ENCODE assay signal across 13 cellular contexts in genomic region chr1:211843018-211843417, GRCh38. TPM values are rescaled to one million over a fixed set of nuclear protein-coding genes. Genes with fewer than 3 reads are reported as not detected.
DNase-seq lines count a peak whose midpoint lies in the region; ATAC-seq and TF ChIP-seq lines count a peak whose summit lies in the region.
"Had no signal": no experiment of that assay in that cellular context is flagged by ENCODE, and none has a peak within 500 bp of the region (broad histone marks: within the 10 kb centered on the region; RNA-seq: fewer than 3 reads in every experiment).

No MANE protein-coding gene starts in this region.

- TF ChIP-seq POLR2A in heart left ventricle (IDR thresholded peaks at IDR 0.05) (no peak), vagina (IDR thresholded peaks at IDR 0.05) (no peak)

- DNase-seq in left ventricle myocardium inferior = no peak
- no peak for DNase-seq in heart left ventricle
- peak; percentile 65 for DNase-seq in RPMI7951 (ENCODE audit: low read depth)
- peak in 1 of 3 donors; percentile 20 for DNase-seq in immature natural killer cell
- no peak for DNase-seq in vagina (ENCODE audit: extremely low spot score in 2 of 2)
- no peak for DNase-seq in dedifferentiated amniotic fluid mesenchymal stem cell (ENCODE audit: extremely low spot score)
- DNase-seq in NAMALWA (ENCODE audit: low spot score) = no peak
- DNase-seq in dermis blood vessel endothelial cell = no peak
- DNase-seq: NCI-H1105 treated with DMSO at 0.1 percent for 48 hours, SHP77 treated with DMSO at 0.1 percent for 48 hours, WERI-Rb-1 had no signal

- no peaks in the 10 kb centered on the region for H3K4me1 ChIP-seq in left ventricle myocardium inferior
- peaks cover 0 to 13% (median 0%) of the 10 kb centered on the region in 12 donors for H3K4me1 ChIP-seq in heart left ventricle
- peaks cover 15% of the 10 kb centered on the region for H3K4me1 ChIP-seq in vagina

- H3K27me3 Mint-ChIP-seq in immature natural killer cell (ENCODE audit: low read depth in 3 of 3) = peaks cover 0 to 1% (median under 1%) of the 10 kb centered on the region in 3 donors

- ATAC-seq in heart left ventricle = no peak

- H3K36me3 ChIP-seq in left ventricle myocardium inferior = no peaks in the 10 kb centered on the region
- no peaks in the 10 kb centered on the region for H3K36me3 ChIP-seq in heart left ventricle
- H3K36me3 ChIP-seq in vagina = no peaks in the 10 kb centered on the region
- H3K36me3 ChIP-seq: WERI-Rb-1 had no signal

- no peak overlapping the region for H3K4me3 ChIP-seq in left ventricle myocardium inferior
- H3K4me3 ChIP-seq in heart left ventricle = no peak overlapping the region
- no peak overlapping the region for H3K4me3 ChIP-seq in vagina
- H3K4me3 ChIP-seq: smooth muscle cell had no signal

- intact Hi-C loops in left ventricle myocardium inferior (cut with micrococcal nuclease) (no loop called here), heart left ventricle (cut with DNase I) (no loop called here), vagina (cut with DNase I) (no loop called here)

- H3K27ac ChIP-seq in left ventricle myocardium inferior (replicated peaks) (peak overlapping the region; percentile 25), heart left ventricle (peak overlapping the region in 1 of 12 donors; percentile 34), vagina (no peak overlapping the region)
- H3K27ac ChIP-seq: WERI-Rb-1 had no signal

- peaks cover 8% of the 10 kb centered on the region for H3K27me3 ChIP-seq in left ventricle myocardium inferior (ENCODE audit: low read depth)
- no peaks in the 10 kb centered on the region for H3K27me3 ChIP-seq in heart left ventricle
- no peaks in the 10 kb centered on the region for H3K27me3 ChIP-seq in vagina

- H3K4me3 Mint-ChIP-seq in immature natural killer cell = peak overlapping the region; percentile 53 to 80 (median 65)
- H3K4me3 Mint-ChIP-seq: nephron had no signal

- H3K27ac Mint-ChIP-seq in immature natural killer cell = peak overlapping the region; percentile 79 to 94 (median 91)
- H3K27ac Mint-ChIP-seq: nephron had no signal

- H3K9me3 Mint-ChIP-seq in immature natural killer cell = no peaks in the 10 kb centered on the region
- H3K9me3 Mint-ChIP-seq: nephron had no signal

- no peaks in the 10 kb centered on the region for H3K9me3 ChIP-seq in left ventricle myocardium inferior (replicated peaks)
- no peaks in the 10 kb centered on the region for H3K9me3 ChIP-seq in heart left ventricle
- H3K9me3 ChIP-seq in vagina = no peaks in the 10 kb centered on the region

- H3K4me1 Mint-ChIP-seq in immature natural killer cell = peaks cover 15 to 24% of the 10 kb centered on the region in 2 donors
- H3K4me1 Mint-ChIP-seq: nephron had no signal

- H3K36me3 Mint-ChIP-seq in immature natural killer cell = no peaks in the 10 kb centered on the region

- TF ChIP-seq CTCF in left ventricle myocardium inferior (IDR thresholded peaks at IDR 0.05; ENCODE audit: borderline replicate concordance) = no peak
- no peak for TF ChIP-seq CTCF in heart left ventricle (IDR thresholded peaks at IDR 0.05)
- TF ChIP-seq CTCF in vagina (IDR thresholded peaks at IDR 0.05) = no peak

RNA-seq across cellular contexts. Expression of gene LPGAT1, which starts 12.5 kb away (rescaled TPM):
- total RNA-seq in left ventricle myocardium inferior = 24.9 TPM
- 10 to 100 TPM; 19.0 to 40.0 (median 30.9) TPM for total RNA-seq in heart left ventricle
- 10 to 100 TPM in 1 of 2 donors, 1 to 10 TPM in 1; 5.6 to 11.7 TPM for polyA plus RNA-seq in heart left ventricle
- 29.0 TPM in 2 replicates for total RNA-seq in RPMI7951 (2014; rRNA removed; shearing (Covaris generic))
- polyA plus RNA-seq in immature natural killer cell = 10 to 100 TPM; 29.1 to 63.3 (median 46.9) TPM
- 63.8 TPM for total RNA-seq in vagina
- total RNA-seq in dermis blood vessel endothelial cell = 65.4 and 76.6 TPM in 2 replicates
